In genomic region chr6:37860226-37860839, GRCh38 we compare ENCODE assay signal across 8 cellular contexts. TPM values are rescaled to one million over a fixed set of nuclear protein-coding genes. Genes with fewer than 3 reads are reported as not detected.
DNase-seq lines count a peak whose midpoint lies in the region; ATAC-seq and TF ChIP-seq lines count a peak whose summit lies in the region.

No MANE protein-coding gene starts in this region.

- no peak overlapping the region for H2AFZ ChIP-seq in OCI-LY3 (ENCODE audit: low read depth, low read length)
- H2AFZ ChIP-seq in parathyroid adenoma = no peak overlapping the region

- H3K9me3 ChIP-seq in OCI-LY3 (ENCODE audit: insufficient read depth, low read length) (no peaks in the 10 kb centered on the region), endodermal cell (ENCODE audit: control insufficient read depth, low read length) (no peaks in the 10 kb centered on the region), parathyroid adenoma (ENCODE audit: control insufficient read depth, low read length) (no peaks in the 10 kb centered on the region)

- no peaks in the 10 kb centered on the region for H3K4me1 Mint-ChIP-seq in endodermal cell

- WGBS in endodermal cell (ENCODE audit: insufficient coverage in 1 of 2, insufficient read length in 1 of 2), 2 experiments = no CpG with 5 or more reads among the region's 1 CpG

- peaks cover 59% of the 10 kb centered on the region for H4K20me1 ChIP-seq in OCI-LY3 (ENCODE audit: insufficient read depth, low read length)

- H3K36me3 ChIP-seq in OCI-LY3 (replicated peaks; ENCODE audit: low read depth, low read length) (peaks cover 4% of the 10 kb centered on the region), endodermal cell (ENCODE audit: control insufficient read depth, insufficient read depth, low read length) (peaks cover 28% of the 10 kb centered on the region), parathyroid adenoma (ENCODE audit: control insufficient read depth, insufficient read depth, low read length) (no peaks in the 10 kb centered on the region)

- H3K36me3 Mint-ChIP-seq in endodermal cell (ENCODE audit: low read depth) = peaks cover 13% of the 10 kb centered on the region

- DNase-seq in ACHN (peak; percentile 55), EL (peak; percentile 65), endodermal cell (peak; percentile 52), germinal center (ENCODE audit: low spot score) (no peak)
- no peak for DNase-seq in stimulated activated CD4-positive, alpha-beta T cell treated with anti-CD3 and anti-CD28 coated beads, Interleukin-4, amount 100 ng/mL, for 4 hours

- no peak overlapping the region for H3K4me3 Mint-ChIP-seq in endodermal cell

- H3K4me1 ChIP-seq in OCI-LY3 (ENCODE audit: low read length) (peaks cover 3% of the 10 kb centered on the region; the same call in 1 of the 2 replicates), endodermal cell (ENCODE audit: control insufficient read depth, insufficient read depth, low read length) (no peaks in the 10 kb centered on the region), parathyroid adenoma (peaks cover 2% of the 10 kb centered on the region)

- ATAC-seq in GM18909 (IDR thresholded peaks at IDR 0.05; ENCODE audit: poor library complexity, unreplicated experiment) = no peak

- H3K4me3 ChIP-seq in OCI-LY3 (ENCODE audit: low read length) (no peak overlapping the region), endodermal cell (ENCODE audit: low read length) (no peak overlapping the region), parathyroid adenoma (ENCODE audit: low read depth, low read length) (no peak overlapping the region)

- H3K79me2 ChIP-seq in OCI-LY3 (ENCODE audit: low read length) = peaks cover 53% of the 10 kb centered on the region
- H3K79me2 ChIP-seq in parathyroid adenoma = peaks cover 57% of the 10 kb centered on the region

- TF ChIP-seq CTCF in OCI-LY3 (IDR thresholded peaks at IDR 0.05; ENCODE audit: low read depth, low read length) (peak; percentile 86), endodermal cell (conservative IDR thresholded peaks at IDR 0.05) (peak; percentile 89), parathyroid adenoma (IDR thresholded peaks at IDR 0.05) (peak; percentile 54)

- H3K27me3 ChIP-seq in OCI-LY3 (ENCODE audit: low read depth, low read length) (no peaks in the 10 kb centered on the region), endodermal cell (ENCODE audit: control insufficient read depth, insufficient read depth, low read length, poor library complexity, severe bottlenecking) (no peaks in the 10 kb centered on the region), parathyroid adenoma (ENCODE audit: control insufficient read depth, insufficient read depth, low read length) (no peaks in the 10 kb centered on the region)

- H3K27me3 Mint-ChIP-seq in endodermal cell (ENCODE audit: insufficient read depth) = no peaks in the 10 kb centered on the region

- H3K9me3 Mint-ChIP-seq in endodermal cell = no peaks in the 10 kb centered on the region

- H3K4me2 ChIP-seq in OCI-LY3 (ENCODE audit: low read length) (no peak overlapping the region), parathyroid adenoma (ENCODE audit: low read length) (no peak overlapping the region)

- H3K27ac ChIP-seq in OCI-LY3 (ENCODE audit: low read length) (no peak overlapping the region), endodermal cell (ENCODE audit: low read depth, low read length) (no peak overlapping the region), parathyroid adenoma (no peak overlapping the region)

- no peak overlapping the region for H3K27ac Mint-ChIP-seq in endodermal cell

- in situ Hi-C loops in ACHN (cut with HindIII; ENCODE audit: low pct_ligation_motif_present, low pct_unique_long_range_greater_than_20kb, low sequenced_read_pairs) = no loop called here

- no peak overlapping the region for H3K9ac ChIP-seq in OCI-LY3 (ENCODE audit: low read length)
- H3K9ac ChIP-seq in endodermal cell (ENCODE audit: extremely low read depth, low read length, poor library complexity, severe bottlenecking) = no peak overlapping the region
- no peak overlapping the region for H3K9ac ChIP-seq in parathyroid adenoma

RNA-seq across cellular contexts. Expression of gene ZFAND3, which starts 40.8 kb away (rescaled TPM):
- total RNA-seq in endodermal cell = 10 to 100 TPM; 67.1 to 86.2 TPM
- 105 TPM for polyA plus RNA-seq in endodermal cell (2013, experiment 1 of 2)
- 99.2 TPM for polyA plus RNA-seq in endodermal cell (2013, experiment 2 of 2)

Comparison
In these comparisons a context has a peak if more than half of its experiments do, and no peak if none do; other contexts are left out.
1. DNase-seq: peak in ACHN (single experiment), EL (single experiment) and endodermal cell (single experiment); none in germinal center (single experiment) and stimulated activated CD4-positive, alpha-beta T cell treated with anti-CD3 and anti-CD28 coated beads, Interleukin-4, amount 100 ng/mL, for 4 hours (0 of 2).
2. Peak in every context shown above with its lines, with median percentiles within 50 percentile points of each other: CTCF ChIP-seq.